1 cellular context compared by ENCODE assay signal in genomic region chr5:80917596-80917995, GRCh38.
TF ChIP-seq lines count a peak whose summit lies in the region.

No MANE protein-coding gene starts in this region.

TF ChIP-seq in WTC11, 78 proteins besides CTCF, POLR2A, EP300 and RAD21 (continued from another document):
- TF ChIP-seq ZNF425 (CRISPR knock-in tag; conservative IDR thresholded peaks at IDR 0.05) (no peak), CREM (CRISPR knock-in tag; IDR thresholded peaks at IDR 0.05) (no peak), FOXJ3 (CRISPR knock-in tag; IDR thresholded peaks at IDR 0.05; ENCODE audit: borderline replicate concordance) (no peak)
